11 cellular contexts compared by ENCODE assay signal in the genomic region with DNA sequence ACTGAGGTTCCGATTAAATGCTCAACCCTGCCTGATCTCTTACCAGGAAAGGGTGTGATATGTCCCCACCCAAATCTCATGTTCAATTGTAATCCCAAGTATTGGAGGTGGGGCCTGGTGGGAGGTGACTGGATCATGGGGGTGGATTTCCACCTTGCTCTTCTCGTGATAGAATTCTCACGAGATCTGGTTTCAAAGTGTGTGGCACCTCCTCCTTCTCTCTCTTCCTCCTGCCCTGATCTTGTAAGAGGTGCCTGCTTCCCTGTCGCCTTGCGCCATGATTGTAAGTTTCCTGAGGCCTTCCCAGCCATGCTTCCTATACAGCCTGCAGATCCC. TPM values are rescaled to one million over a fixed set of nuclear protein-coding genes. Genes with fewer than 3 reads are reported as not detected.
DNase-seq lines count a peak whose midpoint lies in the region; ATAC-seq and TF ChIP-seq lines count a peak whose summit lies in the region.
"Had no signal": no experiment of that assay in that cellular context is flagged by ENCODE, and none has a peak within 500 bp of the region (broad histone marks: within the 10 kb centered on the region; RNA-seq: fewer than 3 reads in every experiment).

No MANE protein-coding gene starts in this region.

- DNase-seq in T-helper 2 cell treated with Interferon-gamma antibody and Interleukin-4, amounts not matched to agents 5 μg/mL and 100 μg/mL, for 36 hours (ENCODE audit: low spot score), result no peak
- DNase-seq in T-helper 2 cell (no peak), progenitor cell of endocrine pancreas (ENCODE audit: low spot score, unreplicated experiment) (no peak), amniotic stem cell (lab: John Stamatoyannopoulos, UW) (no peak), NCI-H345 (lab: John Stamatoyannopoulos, UW) (no peak)
- DNase-seq: erythroblast, midbrain had no signal

- H3K27me3 Mint-ChIP-seq in T-helper 2 cell treated with Interferon-gamma antibody and Interleukin-4, amounts not matched to agents 5 μg/mL and 100 μg/mL, for 36 hours (ENCODE audit: low read depth), result no peaks in the 10 kb centered on the region
- no peaks in the 10 kb centered on the region for H3K27me3 Mint-ChIP-seq in activated T-helper 17 cell treated with anti-CD3 and anti-CD28 coated beads, Interleukin-2, amount 50 U/mL, for 72 hours
- no peaks in the 10 kb centered on the region for H3K27me3 Mint-ChIP-seq in progenitor cell of endocrine pancreas

- no peak overlapping the region for H3K4me3 Mint-ChIP-seq in T-helper 2 cell treated with Interferon-gamma antibody and Interleukin-4, amounts not matched to agents 5 μg/mL and 100 μg/mL, for 36 hours
- peak overlapping the region; percentile 57 for H3K4me3 Mint-ChIP-seq in activated T-helper 17 cell treated with anti-CD3 and anti-CD28 coated beads, Interleukin-2, amount 50 U/mL, for 72 hours
- no peak overlapping the region for H3K4me3 Mint-ChIP-seq in progenitor cell of endocrine pancreas (ENCODE audit: low read depth)

- peak; percentile 5 for ATAC-seq in HG03354 (IDR thresholded peaks at IDR 0.05; ENCODE audit: poor library complexity, severe bottlenecking, unreplicated experiment)
- ATAC-seq in activated T-helper 17 cell treated with anti-CD3 and anti-CD28 coated beads, Interleukin-2, amount 50 U/mL, for 72 hours (replicated peaks), result no peak
- ATAC-seq in GM19467 (IDR thresholded peaks at IDR 0.05; ENCODE audit: unreplicated experiment), result no peak

- H3K4me1 Mint-ChIP-seq in T-helper 2 cell treated with Interferon-gamma antibody and Interleukin-4, amounts not matched to agents 5 μg/mL and 100 μg/mL, for 36 hours (ENCODE audit: low read depth), result peaks cover 54% of the 10 kb centered on the region
- peaks cover 54% of the 10 kb centered on the region for H3K4me1 Mint-ChIP-seq in activated T-helper 17 cell treated with anti-CD3 and anti-CD28 coated beads, Interleukin-2, amount 50 U/mL, for 72 hours
- peaks cover 62% of the 10 kb centered on the region for H3K4me1 Mint-ChIP-seq in progenitor cell of endocrine pancreas (ENCODE audit: low read depth)

- H3K9me3 Mint-ChIP-seq in T-helper 2 cell treated with Interferon-gamma antibody and Interleukin-4, amounts not matched to agents 5 μg/mL and 100 μg/mL, for 36 hours, result no peaks in the 10 kb centered on the region
- H3K9me3 Mint-ChIP-seq in activated T-helper 17 cell treated with anti-CD3 and anti-CD28 coated beads, Interleukin-2, amount 50 U/mL, for 72 hours, result peaks cover 6% of the 10 kb centered on the region
- H3K9me3 Mint-ChIP-seq in progenitor cell of endocrine pancreas (ENCODE audit: low read depth), result peaks cover 11% of the 10 kb centered on the region

- TF ChIP-seq CTCF in progenitor cell of endocrine pancreas (IDR thresholded peaks at IDR 0.05; ENCODE audit: unreplicated experiment), result no peak

- H3K36me3 Mint-ChIP-seq in T-helper 2 cell treated with Interferon-gamma antibody and Interleukin-4, amounts not matched to agents 5 μg/mL and 100 μg/mL, for 36 hours (ENCODE audit: low read depth), result no peaks in the 10 kb centered on the region
- H3K36me3 Mint-ChIP-seq in activated T-helper 17 cell treated with anti-CD3 and anti-CD28 coated beads, Interleukin-2, amount 50 U/mL, for 72 hours (ENCODE audit: low read depth), result no peaks in the 10 kb centered on the region
- no peaks in the 10 kb centered on the region for H3K36me3 Mint-ChIP-seq in progenitor cell of endocrine pancreas (ENCODE audit: insufficient read depth)

- H3K27ac Mint-ChIP-seq in T-helper 2 cell treated with Interferon-gamma antibody and Interleukin-4, amounts not matched to agents 5 μg/mL and 100 μg/mL, for 36 hours, result peak overlapping the region; percentile 65
- H3K27ac Mint-ChIP-seq in activated T-helper 17 cell treated with anti-CD3 and anti-CD28 coated beads, Interleukin-2, amount 50 U/mL, for 72 hours, result peak overlapping the region; percentile 79
- peak overlapping the region; percentile 23 for H3K27ac Mint-ChIP-seq in progenitor cell of endocrine pancreas

RNA-seq across cellular contexts. Expression of gene RSPH1, which starts 34.9 kb away (rescaled TPM):
- total RNA-seq in activated T-helper 17 cell treated with anti-CD3 and anti-CD28 coated beads, Interleukin-2, amount 50 U/mL, for 72 hours, result under 1 TPM in 1 of 2 donors, not detected in 1; 0.82 TPM
- total RNA-seq in progenitor cell of endocrine pancreas, result 4.4 and 7.1 TPM in 2 replicates

RNA-seq across cellular contexts. Expression of gene SLC37A1, which starts 52.5 kb away (rescaled TPM):
- 10 to 100 TPM in 1 of 2 donors, 1 to 10 TPM in 1; 3.8 to 17.7 TPM for total RNA-seq in activated T-helper 17 cell treated with anti-CD3 and anti-CD28 coated beads, Interleukin-2, amount 50 U/mL, for 72 hours
- 58.4 and 60.2 TPM in 2 replicates for total RNA-seq in progenitor cell of endocrine pancreas

RNA-seq across cellular contexts. Expression of gene UBASH3A, which starts 57.5 kb away (rescaled TPM):
- 10 to 100 TPM; 28.3 to 42.1 TPM for total RNA-seq in activated T-helper 17 cell treated with anti-CD3 and anti-CD28 coated beads, Interleukin-2, amount 50 U/mL, for 72 hours
- not detected in 2 replicates for total RNA-seq in progenitor cell of endocrine pancreas
- total RNA-seq: G401 had no signal

Comparison
In these comparisons a context has a peak if more than half of its experiments do, and no peak if none do; other contexts are left out.
1. H3K27ac Mint-ChIP-seq: peak in every context shown above with its lines; median percentile 79 in activated T-helper 17 cell treated with anti-CD3 and anti-CD28 coated beads, Interleukin-2, amount 50 U/mL, for 72 hours; 65 in T-helper 2 cell treated with Interferon-gamma antibody and Interleukin-4, amounts not matched to agents 5 μg/mL and 100 μg/mL, for 36 hours; 23 in progenitor cell of endocrine pancreas.
2. RNA of gene UBASH3A, which starts 57.5 kb away (total RNA-seq): 28.3 to 42.1 TPM in activated T-helper 17 cell treated with anti-CD3 and anti-CD28 coated beads, Interleukin-2, amount 50 U/mL, for 72 hours; not detected in progenitor cell of endocrine pancreas; every median in the first group is over 10 times any median in the second.